8 cellular contexts compared by ENCODE assay signal in the genomic region with DNA sequence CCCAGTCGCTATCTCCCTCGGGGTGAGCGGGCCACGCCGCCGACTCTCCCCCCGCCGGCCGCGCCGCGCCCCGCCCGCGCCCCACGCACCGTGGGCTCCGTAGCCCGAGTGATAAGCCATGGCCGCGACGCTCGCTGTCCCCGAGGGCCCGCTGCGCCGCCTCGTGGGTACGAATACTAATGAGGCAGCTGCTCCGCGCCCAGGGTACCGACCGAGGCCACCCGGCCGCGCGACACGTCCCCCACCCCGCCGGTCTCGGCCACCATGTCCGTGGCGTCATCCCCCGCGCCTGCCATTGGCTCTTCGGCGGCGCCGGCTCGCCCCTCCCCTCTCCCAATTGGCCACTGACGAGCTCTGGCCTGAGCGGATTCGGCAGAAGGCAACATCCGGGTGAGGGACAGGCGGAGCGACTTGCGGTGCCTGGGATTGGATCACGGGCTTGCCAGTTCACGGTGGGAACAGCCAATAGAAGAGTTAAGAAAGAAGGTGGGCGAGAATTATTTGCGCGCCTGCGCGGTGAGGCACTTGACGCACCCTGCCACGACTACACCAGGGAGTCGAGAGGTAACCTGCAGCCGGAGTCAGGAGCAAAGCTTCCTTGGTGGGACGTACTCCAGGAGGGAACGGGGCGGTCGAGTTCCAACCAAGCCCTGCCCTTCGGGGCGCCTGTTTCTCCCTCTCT. TPM values are rescaled to one million over a fixed set of nuclear protein-coding genes. Genes with fewer than 3 reads are reported as not detected.
DNase-seq lines count a peak whose midpoint lies in the region; ATAC-seq and TF ChIP-seq lines count a peak whose summit lies in the region.

A gene with protein sequence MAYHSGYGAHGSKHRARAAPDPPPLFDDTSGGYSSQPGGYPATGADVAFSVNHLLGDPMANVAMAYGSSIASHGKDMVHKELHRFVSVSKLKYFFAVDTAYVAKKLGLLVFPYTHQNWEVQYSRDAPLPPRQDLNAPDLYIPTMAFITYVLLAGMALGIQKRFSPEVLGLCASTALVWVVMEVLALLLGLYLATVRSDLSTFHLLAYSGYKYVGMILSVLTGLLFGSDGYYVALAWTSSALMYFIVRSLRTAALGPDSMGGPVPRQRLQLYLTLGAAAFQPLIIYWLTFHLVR (minus strand): TSS at position 278 of the 682 bp plus-strand sequence. CDS start 158 bp downstream, at position 120.

- TF ChIP-seq CTCF in epithelial cell of proximal tubule (conservative IDR thresholded peaks at IDR 0.05; ENCODE audit: low read depth, low read length), result no peak

- H3K27ac Mint-ChIP-seq in activated T-cell treated with anti-CD3 and anti-CD28 coated beads, Interleukin-2, amount 50 U/mL, for 24 hours, result peak within 1 kb of the TSS; percentile 95

- no peaks in the 10 kb centered on the region for H3K9me3 Mint-ChIP-seq in activated T-cell treated with anti-CD3 and anti-CD28 coated beads, Interleukin-2, amount 50 U/mL, for 24 hours

- H3K4me1 Mint-ChIP-seq in activated T-cell treated with anti-CD3 and anti-CD28 coated beads, Interleukin-2, amount 50 U/mL, for 24 hours (ENCODE audit: low read depth), result peaks cover 40% of the 10 kb centered on the region

- in situ Hi-C loops in KBM-7 (cut with MboI; ENCODE audit: low pct_unique_long_range_greater_than_20kb, low sequenced_read_pairs), result no loop called here

- DNase-seq in DMS153 treated with DMSO at 0.1 percent for 48 hours (lab: John Stamatoyannopoulos, UW; ENCODE audit: unreplicated experiment) (peak; percentile 97), KBM-7 (peak; percentile 99), epithelial cell of proximal tubule (ENCODE audit: low read depth) (peak; percentile 93), mucosa of gallbladder (ENCODE audit: low spot score) (peak; percentile 99)
- peak; percentile 96 for DNase-seq in activated T-cell treated with anti-CD3 and anti-CD28 coated beads, Interleukin-2, amount 50 U/mL, for 24 hours
- peak; percentile 95 to 98 for DNase-seq in stimulated activated CD8-positive, alpha-beta memory T cell treated with anti-CD3 and anti-CD28 coated beads, Interleukin-4, amount 100 ng/mL, for 4 hours (ENCODE audit: low read depth in 2 of 2, low spot score in 1 of 2)

- H3K4me3 Mint-ChIP-seq in activated T-cell treated with anti-CD3 and anti-CD28 coated beads, Interleukin-2, amount 50 U/mL, for 24 hours, result peak within 1 kb of the TSS; percentile 93

- peaks cover 32% of the 10 kb centered on the region for H3K36me3 Mint-ChIP-seq in activated T-cell treated with anti-CD3 and anti-CD28 coated beads, Interleukin-2, amount 50 U/mL, for 24 hours (ENCODE audit: low read depth)

- peak within 1 kb of the TSS; percentile 94 for H3K4me3 ChIP-seq in epithelial cell of proximal tubule (ENCODE audit: low read depth, low read length)

- peaks cover 22% of the 10 kb centered on the region for H3K27me3 Mint-ChIP-seq in activated T-cell treated with anti-CD3 and anti-CD28 coated beads, Interleukin-2, amount 50 U/mL, for 24 hours

- ATAC-seq in GM21717 (IDR thresholded peaks at IDR 0.05; ENCODE audit: unreplicated experiment), result peak; percentile 84

TF ChIP-seq in PFSK-1, 5 proteins besides CTCF, POLR2A, EP300 and RAD21:
- TF ChIP-seq TAF1 (IDR thresholded peaks at IDR 0.05; ENCODE audit: borderline replicate concordance, insufficient read depth, low read length) (peak; percentile 74; the same call in 1 of the 2 replicates), FOXP2 (optimal IDR thresholded peaks at IDR 0.05; ENCODE audit: borderline replicate concordance, extremely low read depth, extremely low read length, insufficient read depth) (no peak), POLR2AphosphoS5 (IDR thresholded peaks at IDR 0.05; ENCODE audit: low read depth, low read length) (peak; percentile 88)

RNA-seq across cellular contexts. Expression of the gene that starts here (rescaled TPM):
- polyA plus RNA-seq in PFSK-1 (2012; ENCODE audit: insufficient read length, low read depth), result 198 TPM
- total RNA-seq in epithelial cell of proximal tubule (106 and 152 TPM in 2 replicates), mucosa of gallbladder (103 TPM)

Comparison
In these comparisons a context has a peak if more than half of its experiments do, and no peak if none do; other contexts are left out.
1. Peak in every context shown above with its lines: DNase-seq, ATAC-seq and H3K4me3 ChIP-seq.